Comparison of ENCODE assay signal across 29 cellular contexts in the genomic region with DNA sequence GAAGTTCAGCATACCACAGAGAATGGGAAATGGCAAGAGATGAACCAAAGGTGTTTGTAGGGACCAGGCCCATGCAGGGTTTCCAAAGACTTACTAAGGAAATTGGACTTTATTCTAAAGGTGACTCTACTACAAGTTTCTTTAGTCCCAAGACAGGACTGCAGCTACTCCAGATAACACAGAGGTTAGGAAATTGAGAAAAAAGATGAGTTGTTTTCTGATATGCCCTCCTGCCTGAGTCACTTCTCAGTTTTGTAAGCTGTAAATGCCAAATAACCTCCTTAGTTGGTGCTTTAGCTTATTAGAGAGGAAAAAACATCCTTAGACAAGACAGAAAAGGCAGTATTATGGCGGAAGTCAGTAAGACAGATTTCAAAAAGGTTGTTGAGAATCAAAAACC.
"Had no signal": no experiment of that assay in that cellular context is flagged by ENCODE, and none has a peak within 500 bp of the region (broad histone marks: within the 10 kb centered on the region; RNA-seq: fewer than 3 reads in every experiment).

No MANE protein-coding gene starts in this region.

- H3K4me3 Mint-ChIP-seq: activated CD4-positive, alpha-beta T cell treated with anti-CD3 and anti-CD28 coated beads, Interleukin-2, amount 10 ng/mL, durations not matched to agents 7 days and 5 days; activated CD8-positive, alpha-beta T cell treated with anti-CD3 and anti-CD28 coated beads for 36 hours; activated naive CD4-positive, alpha-beta T cell treated with anti-CD3 and anti-CD28 coated beads for 36 hours; activated naive CD8-positive, alpha-beta T cell; central memory CD8-positive, alpha-beta T cell; effector memory CD8-positive, alpha-beta T cell; T-helper 17 cell; T-helper 2 cell treated with Interferon-gamma antibody and Interleukin-4, amounts not matched to agents 5 μg/mL and 100 μg/mL, for 36 hours had no signal

- H3K27me3 Mint-ChIP-seq: activated CD4-positive, alpha-beta T cell treated with anti-CD3 and anti-CD28 coated beads, Interleukin-2, amount 10 ng/mL, durations not matched to agents 7 days and 5 days; activated CD8-positive, alpha-beta T cell treated with anti-CD3 and anti-CD28 coated beads for 36 hours; activated naive CD8-positive, alpha-beta T cell; central memory CD8-positive, alpha-beta T cell; T-helper 17 cell had no signal

- H3K36me3 Mint-ChIP-seq: activated naive CD8-positive, alpha-beta T cell had no signal

- DNase-seq: activated CD4-positive, alpha-beta T cell treated with anti-CD3 and anti-CD28 coated beads for 4 hours; activated CD4-positive, alpha-beta T cell treated with anti-CD3 and anti-CD28 coated beads, Interleukin-2, amount 10 ng/mL, durations not matched to agents 7 days and 5 days; activated CD4-positive, alpha-beta T cell treated with anti-CD3 and anti-CD28 coated beads, Interleukin-2, amount 50 U/mL, for 48 hours; activated CD4-positive, CD25-positive, alpha-beta regulatory T cell; activated CD4-positive, CD25-positive, alpha-beta regulatory T cell treated with anti-CD3 and anti-CD28 coated beads, Interleukin-2, amount 50 U/mL, for 72 hours; activated CD8-positive, alpha-beta memory T cell treated with anti-CD3 and anti-CD28 coated beads for 24 hours; activated CD8-positive, alpha-beta T cell treated with anti-CD3 and anti-CD28 coated beads for 36 hours; activated effector memory CD4-positive, alpha-beta T cell treated with anti-CD3 and anti-CD28 coated beads, Interleukin-2, amount 50 U/mL, for 16 hours; activated naive CD4-positive, alpha-beta T cell treated with anti-CD3 and anti-CD28 coated beads for 36 hours; activated T-cell treated with anti-CD3 and anti-CD28 coated beads, Interleukin-2, amount 50 U/mL, for 1 hour; activated T-cell treated with anti-CD3 and anti-CD28 coated beads, Interleukin-2, amount 50 U/mL, for 48 hours; amniotic stem cell; anterior cingulate cortex; brain microvascular endothelial cell; cortex of kidney; dermis blood vessel endothelial cell; effector CD4-positive, alpha-beta T cell; effector memory CD8-positive, alpha-beta T cell; erythroblast; foreskin keratinocyte; gastrocnemius medialis; glutamatergic neuron; heart left ventricle; T-helper 1 cell; T-helper 17 cell had no signal

- H3K27ac Mint-ChIP-seq: activated CD4-positive, alpha-beta T cell treated with anti-CD3 and anti-CD28 coated beads, Interleukin-2, amount 10 ng/mL, durations not matched to agents 7 days and 5 days; activated CD8-positive, alpha-beta T cell treated with anti-CD3 and anti-CD28 coated beads for 36 hours; activated naive CD4-positive, alpha-beta T cell treated with anti-CD3 and anti-CD28 coated beads for 36 hours; activated naive CD8-positive, alpha-beta T cell; effector memory CD8-positive, alpha-beta T cell; T-helper 17 cell; T-helper 2 cell treated with Interferon-gamma antibody and Interleukin-4, amounts not matched to agents 5 μg/mL and 100 μg/mL, for 36 hours had no signal

- H3K4me1 Mint-ChIP-seq: activated CD4-positive, alpha-beta T cell treated with anti-CD3 and anti-CD28 coated beads, Interleukin-2, amount 10 ng/mL, durations not matched to agents 7 days and 5 days; central memory CD8-positive, alpha-beta T cell; T-helper 17 cell had no signal

- ATAC-seq: activated CD8-positive, alpha-beta T cell treated with anti-CD3 and anti-CD28 coated beads for 36 hours; effector memory CD8-positive, alpha-beta T cell; foreskin keratinocyte; gastrocnemius medialis; heart left ventricle; SK-N-SH treated with all-trans-retinoic acid at 6 μM for 48 hours; T-helper 17 cell had no signal

- H3K9me3 Mint-ChIP-seq: activated CD4-positive, alpha-beta T cell treated with anti-CD3 and anti-CD28 coated beads, Interleukin-2, amount 10 ng/mL, durations not matched to agents 7 days and 5 days; activated CD8-positive, alpha-beta T cell treated with anti-CD3 and anti-CD28 coated beads for 36 hours; activated naive CD4-positive, alpha-beta T cell treated with anti-CD3 and anti-CD28 coated beads for 36 hours; central memory CD8-positive, alpha-beta T cell; effector memory CD8-positive, alpha-beta T cell; T-helper 2 cell treated with Interferon-gamma antibody and Interleukin-4, amounts not matched to agents 5 μg/mL and 100 μg/mL, for 36 hours had no signal
